In genomic region chr17:76906463-76906862, GRCh38 we compare ENCODE assay signal across 3 cellular contexts. TPM values are rescaled to one million over a fixed set of nuclear protein-coding genes. Genes with fewer than 3 reads are reported as not detected.
"Had no signal": no experiment of that assay in that cellular context is flagged by ENCODE, and none has a peak within 500 bp of the region (broad histone marks: within the 10 kb centered on the region; RNA-seq: fewer than 3 reads in every experiment).

No MANE protein-coding gene starts in this region.

- H3K4me3 ChIP-seq: GM12878 had no signal

- ATAC-seq: GM12878 had no signal

- DNase-seq: GDM1, GF-D8 had no signal

RNA-seq across cellular contexts. Expression of gene MGAT5B, which starts 38.3 kb away (rescaled TPM):
- polyA plus RNA-seq: GM12878 had no signal
